Comparison of ENCODE assay signal across 9 cellular contexts in genomic region chr7:24728503-24729364, GRCh38. TPM values are rescaled to one million over a fixed set of nuclear protein-coding genes. Genes with fewer than 3 reads are reported as not detected.
DNase-seq lines count a peak whose midpoint lies in the region; ATAC-seq lines count a peak whose summit lies in the region.
"Had no signal": no experiment of that assay in that cellular context is flagged by ENCODE, and none has a peak within 500 bp of the region (broad histone marks: within the 10 kb centered on the region; RNA-seq: fewer than 3 reads in every experiment).

No MANE protein-coding gene starts in this region.

- peak; percentile 48 for ATAC-seq in HG02852 (IDR thresholded peaks at IDR 0.05; ENCODE audit: unreplicated experiment)
- ATAC-seq in naive thymus-derived CD4-positive, alpha-beta T cell: peak; percentile 54

- no peak overlapping the region for H3K27ac ChIP-seq in naive thymus-derived CD4-positive, alpha-beta T cell (ENCODE audit: low read depth, low read length)

- DNase-seq in Daoy (ENCODE audit: low read depth) (peak; percentile 42), adipocyte (ENCODE audit: low read depth) (no peak), posterior vena cava (ENCODE audit: low spot score) (no peak), NCI-H1694 treated with DMSO at 0.1 percent for 48 hours (lab: John Stamatoyannopoulos, UW) (no peak), mesenteric fat pad (ENCODE audit: low spot score) (no peak)
- peak in 2 of 9 donors; percentile 9 to 41 for DNase-seq in naive thymus-derived CD4-positive, alpha-beta T cell
- DNase-seq in activated CD4-positive, CD25-positive, alpha-beta regulatory T cell (lab: John Stamatoyannopoulos, UW): no peak
- DNase-seq: DMS 273 treated with DMSO at 0.1 percent for 48 hours had no signal

- peaks cover 49% of the 10 kb centered on the region for H3K4me1 ChIP-seq in adipocyte (ENCODE audit: control insufficient read depth, insufficient read depth, low read length)
- H3K4me1 ChIP-seq in naive thymus-derived CD4-positive, alpha-beta T cell (ENCODE audit: control insufficient read depth in 2 of 2, insufficient read depth in 2 of 2, low read length in 2 of 2): peaks cover 0 to 21% of the 10 kb centered on the region in 2 donors

- CTCF ChIA-PET in naive thymus-derived CD4-positive, alpha-beta T cell (lab: Charles Lee): interaction anchor here (0.6 kb wide), 1 partner anchor 370 kb away, joined by 7 read pairs; no protein-coding TSS in a partner anchor

- intact Hi-C loops in naive thymus-derived CD4-positive, alpha-beta T cell (cut with micrococcal nuclease): loop anchor here in 1 of 2 donors (1.0 to 5.0 kb wide), 2 partner anchors 27 to 39 kb away; no protein-coding TSS in a partner anchor
- intact Hi-C loops in posterior vena cava (cut with DNase I): no loop called here

- peaks cover 0 to 24% (median 5%) of the 10 kb centered on the region in 5 donors for H3K27me3 Mint-ChIP-seq in naive thymus-derived CD4-positive, alpha-beta T cell

- peaks cover 0 to 4% (median 0%) of the 10 kb centered on the region in 5 donors for H3K36me3 Mint-ChIP-seq in naive thymus-derived CD4-positive, alpha-beta T cell

- peak overlapping the region in 9 of 10 donors; percentile 18 to 64 (median 51) for H3K4me3 Mint-ChIP-seq in naive thymus-derived CD4-positive, alpha-beta T cell

- peak overlapping the region; percentile 3 for H3K9ac ChIP-seq in adipocyte (ENCODE audit: low read length)

- H3K27me3 ChIP-seq in adipocyte (replicated peaks; ENCODE audit: control insufficient read depth, insufficient read depth, low read length): no peaks in the 10 kb centered on the region
- no peaks in the 10 kb centered on the region for H3K27me3 ChIP-seq in naive thymus-derived CD4-positive, alpha-beta T cell (ENCODE audit: control insufficient read depth in 2 of 2, insufficient read depth in 2 of 2, low read length in 2 of 2)

- H3K9me3 Mint-ChIP-seq in naive thymus-derived CD4-positive, alpha-beta T cell: peaks cover 0 to 6% (median 0%) of the 10 kb centered on the region in 11 donors

- H3K36me3 ChIP-seq in adipocyte (ENCODE audit: control insufficient read depth, insufficient read depth, low read length, severe bottlenecking): no peaks in the 10 kb centered on the region
- H3K36me3 ChIP-seq in naive thymus-derived CD4-positive, alpha-beta T cell (ENCODE audit: control insufficient read depth in 2 of 3, insufficient read depth in 3 of 3, low read length in 3 of 3): no peaks in the 10 kb centered on the region

- H3K27ac Mint-ChIP-seq in naive thymus-derived CD4-positive, alpha-beta T cell: peak overlapping the region in 2 of 9 donors; percentile 0 to 54

- H3K4me1 Mint-ChIP-seq in naive thymus-derived CD4-positive, alpha-beta T cell: peaks cover 14 to 35% (median 23%) of the 10 kb centered on the region in 7 donors

- POLR2A ChIA-PET in naive thymus-derived CD4-positive, alpha-beta T cell (lab: Charles Lee): no interaction called here

- H3K4me3 ChIP-seq in adipocyte (ENCODE audit: low read length): no peak overlapping the region
- no peak overlapping the region for H3K4me3 ChIP-seq in naive thymus-derived CD4-positive, alpha-beta T cell (ENCODE audit: low read length)

- H3K9me3 ChIP-seq in adipocyte (ENCODE audit: control insufficient read depth, low read length): no peaks in the 10 kb centered on the region
- no peaks in the 10 kb centered on the region for H3K9me3 ChIP-seq in naive thymus-derived CD4-positive, alpha-beta T cell (ENCODE audit: control insufficient read depth in 2 of 3, low read length in 3 of 3)

RNA-seq across cellular contexts. Expression of gene GSDME, which starts 28.5 kb away (rescaled TPM):
- 28.3 and 46.0 TPM in 2 replicates for total RNA-seq in Daoy (2014; rRNA removed; shearing (Covaris generic))
- 1 to 10 TPM in 2 of 5 experiments, under 1 TPM in 3; 0.42 to 5.0 (median 0.92) TPM for total RNA-seq in naive thymus-derived CD4-positive, alpha-beta T cell
- under 1 TPM in 1 of 2 donors, not detected in 1; 0.41 TPM for polyA plus RNA-seq in naive thymus-derived CD4-positive, alpha-beta T cell
- 10 to 100 TPM; 33.4 to 43.5 TPM for total RNA-seq in posterior vena cava
- 12.9 TPM for total RNA-seq in mesenteric fat pad
